9 cellular contexts compared by ENCODE assay signal in genomic region chr6:129936329-129937165, GRCh38.
A peak's percentile ranks its signal among the peaks of the same experiment; 100 is the strongest.
DNase-seq lines count a peak whose midpoint lies in the region; ATAC-seq, FAIRE-seq and TF ChIP-seq lines count a peak whose summit lies in the region.
"Had no signal": no experiment of that assay in that cellular context is flagged by ENCODE, and none has a peak within 500 bp of the region (broad histone marks: within the 10 kb centered on the region; RNA-seq: fewer than 3 reads in every experiment).

No MANE protein-coding gene starts in this region.

- H3K36me3 ChIP-seq in SJSA1 (no peaks in the 10 kb centered on the region), keratinocyte (ENCODE audit: control insufficient read depth in 2 of 2, extremely low read depth in 1 of 2, insufficient read depth in 2 of 2, low read length in 2 of 2) (no peaks in the 10 kb centered on the region)

- no peaks in the 10 kb centered on the region for H3K9me1 ChIP-seq in keratinocyte (ENCODE audit: control insufficient read depth, extremely low read depth, insufficient read depth, low read length)

- no peaks in the 10 kb centered on the region for H3K79me2 ChIP-seq in keratinocyte (ENCODE audit: control insufficient read depth, insufficient read depth, low read length)

- H3K9me3 ChIP-seq in SJSA1 (replicated peaks): no peaks in the 10 kb centered on the region
- no peaks in the 10 kb centered on the region for H3K9me3 ChIP-seq in keratinocyte (ENCODE audit: control insufficient read depth, low read depth, low read length)

- ATAC-seq in GM19324 (IDR thresholded peaks at IDR 0.05; ENCODE audit: low FRiP score, unreplicated experiment) (peak; percentile 58), GM19467 (IDR thresholded peaks at IDR 0.05; ENCODE audit: unreplicated experiment) (no peak)

- FAIRE-seq in D721Med (lab: Jason Lieb, UNC): peak; percentile 92
- FAIRE-seq in keratinocyte (lab: Jason Lieb, UNC): peak; percentile 95

- H3K4me2 ChIP-seq in keratinocyte (ENCODE audit: control insufficient read depth, extremely low read depth, insufficient read depth, low read depth, low read length): peak overlapping the region; percentile 63

- TF ChIP-seq CTCF in D721Med (IDR thresholded peaks at IDR 0.05; ENCODE audit: insufficient read depth, missing control alignments) (peak; percentile 82), keratinocyte (optimal IDR thresholded peaks at IDR 0.05 in 1 of 3, IDR thresholded peaks at IDR 0.05 in 1 of 3, conservative IDR thresholded peaks at IDR 0.05 in 1 of 3; ENCODE audit: extremely low read depth in 1 of 3, insufficient read depth in 2 of 3, low read length in 3 of 3) (peak; percentile 36 to 70 (median 70))

- H2AFZ ChIP-seq in keratinocyte (ENCODE audit: control insufficient read depth, low read length): peak overlapping the region; percentile 82

- H3K4me3 ChIP-seq in SJSA1 (no peak overlapping the region), keratinocyte (ENCODE audit: control insufficient read depth in 2 of 3, extremely low read depth in 1 of 3, insufficient read depth in 2 of 3, low read depth in 1 of 3, low read length in 3 of 3) (peak overlapping the region in 1 of 3 experiments; percentile 23)

- H3K27ac ChIP-seq in SJSA1: no peak overlapping the region
- no peak overlapping the region for H3K27ac ChIP-seq in keratinocyte (ENCODE audit: control insufficient read depth, insufficient read depth, low read length)

- DNase-seq in D721Med (ENCODE audit: insufficient read length, low spot score) (no peak), HT1080 (ENCODE audit: low read depth) (peak; percentile 54), SJSA1 (ENCODE audit: low read depth in 1 of 2, low spot score in 2 of 2) (peak; percentile 49 to 51), astrocyte of the hippocampus (ENCODE audit: low read depth, low spot score) (peak; percentile 67), keratinocyte (ENCODE audit: low read depth, low spot score) (peak; percentile 15)
- peak in 2 of 3 experiments; percentile 19 to 28 for DNase-seq in stimulated activated CD4-positive, alpha-beta T cell treated with anti-CD3 and anti-CD28 coated beads, TNF-alpha, amount 100 ng/mL, for 4 hours (ENCODE audit: low read depth in 3 of 3)
- DNase-seq: activated naive CD8-positive, alpha-beta T cell treated with anti-CD3 and anti-CD28 coated beads, Interleukin-2, amount 10 ng/mL, durations not matched to agents 7 days and 5 days had no signal

- dilution Hi-C loops in keratinocyte (cut with MboI; ENCODE audit: extremely low pct_ligation_motif_present, low sequenced_read_pairs): no loop called here

- H3K27me3 ChIP-seq in SJSA1 (replicated peaks) (no peaks in the 10 kb centered on the region; the same call in 1 of the 2 replicates), keratinocyte (ENCODE audit: control insufficient read depth, extremely low read depth, insufficient read depth, low read length) (no peaks in the 10 kb centered on the region)

- H3K9ac ChIP-seq in keratinocyte (ENCODE audit: control insufficient read depth, extremely low read depth, insufficient read depth, low read length): no peak overlapping the region

- no peaks in the 10 kb centered on the region for H4K20me1 ChIP-seq in keratinocyte (ENCODE audit: control insufficient read depth, extremely low read depth, insufficient read depth, low read length)

- H3K4me1 ChIP-seq in SJSA1 (replicated peaks) (no peaks in the 10 kb centered on the region), keratinocyte (ENCODE audit: control insufficient read depth, extremely low read depth, insufficient read depth, low read length) (peaks cover 2% of the 10 kb centered on the region)
